Comparison of ENCODE assay signal across 8 cellular contexts in genomic region chr3:49339593-49339946, GRCh38. TPM values are rescaled to one million over a fixed set of nuclear protein-coding genes. Genes with fewer than 3 reads are reported as not detected.
DNase-seq lines count a peak whose midpoint lies in the region; ATAC-seq, FAIRE-seq and TF ChIP-seq lines count a peak whose summit lies in the region.

No MANE protein-coding gene starts in this region.

- H3K9me3 ChIP-seq in endothelial cell of umbilical vein (replicated peaks; ENCODE audit: control insufficient read depth, insufficient read depth, low read length), result no peaks in the 10 kb centered on the region
- H3K9me3 ChIP-seq in naive thymus-derived CD4-positive, alpha-beta T cell (ENCODE audit: control insufficient read depth in 2 of 3, low read length in 3 of 3), result no peaks in the 10 kb centered on the region

- no peak for TF ChIP-seq POLR2A in endothelial cell of umbilical vein (IDR thresholded peaks at IDR 0.05; ENCODE audit: low read depth, low read length)

- H3K36me3 ChIP-seq in endothelial cell of umbilical vein (ENCODE audit: control insufficient read depth in 2 of 2, extremely low read depth in 1 of 2, insufficient read depth in 2 of 2, low read length in 2 of 2), result peaks cover 3 to 5% of the 10 kb centered on the region in 2 experiments
- H3K36me3 ChIP-seq in naive thymus-derived CD4-positive, alpha-beta T cell (ENCODE audit: control insufficient read depth in 2 of 3, insufficient read depth in 3 of 3, low read length in 3 of 3), result peaks cover 0 to 19% (median 11%) of the 10 kb centered on the region in 3 experiments

- H3K4me1 ChIP-seq in endothelial cell of umbilical vein (ENCODE audit: control insufficient read depth, extremely low read depth, insufficient read depth, low read length), result peaks cover 22% of the 10 kb centered on the region
- H3K4me1 ChIP-seq in naive thymus-derived CD4-positive, alpha-beta T cell (ENCODE audit: control insufficient read depth in 2 of 2, insufficient read depth in 2 of 2, low read length in 2 of 2), result peaks cover 23 to 27% of the 10 kb centered on the region in 2 donors

- peak overlapping the region; percentile 71 for H2AFZ ChIP-seq in endothelial cell of umbilical vein (ENCODE audit: low read depth, low read length)

- H3K4me1 Mint-ChIP-seq in naive thymus-derived CD4-positive, alpha-beta T cell, result peaks cover 33 to 61% (median 48%) of the 10 kb centered on the region in 7 donors

- H3K36me3 Mint-ChIP-seq in naive thymus-derived CD4-positive, alpha-beta T cell, result peaks cover 3 to 14% (median 8%) of the 10 kb centered on the region in 5 donors

- peak; percentile 17 for ATAC-seq in GM18498 (IDR thresholded peaks at IDR 0.05; ENCODE audit: unreplicated experiment)
- ATAC-seq in HG03066 (IDR thresholded peaks at IDR 0.05; ENCODE audit: low read depth, unreplicated experiment), result peak; percentile 3
- no peak for ATAC-seq in naive thymus-derived CD4-positive, alpha-beta T cell
- ATAC-seq in HG03280 (IDR thresholded peaks at IDR 0.05; ENCODE audit: unreplicated experiment), result no peak

- FAIRE-seq in endothelial cell of umbilical vein (lab: Jason Lieb, UNC), result no peak

- no peaks in the 10 kb centered on the region for H3K27me3 ChIP-seq in endothelial cell of umbilical vein (ENCODE audit: control insufficient read depth in 2 of 2, insufficient read depth in 2 of 2, low read length in 2 of 2)
- H3K27me3 ChIP-seq in naive thymus-derived CD4-positive, alpha-beta T cell (ENCODE audit: control insufficient read depth in 2 of 2, insufficient read depth in 2 of 2, low read length in 2 of 2), result no peaks in the 10 kb centered on the region

- DNase-seq in activated CD4-positive, alpha-beta T cell treated with anti-CD3 and anti-CD28 coated beads for 48 hours, result peak; percentile 47
- DNase-seq in endothelial cell of umbilical vein (ENCODE audit: low read depth, low spot score) (no peak), CD1c-positive myeloid dendritic cell (ENCODE audit: extremely low spot score) (no peak), NCI-H2081 treated with DMSO at 0.1 percent for 48 hours (lab: John Stamatoyannopoulos, UW) (no peak)
- peak in 2 of 9 donors; percentile 27 to 55 for DNase-seq in naive thymus-derived CD4-positive, alpha-beta T cell

- no TSS peak for BruUV-seq in endothelial cell of umbilical vein (replicated peaks; lab: Mats Ljungman, UMichigan)

- no peaks in the 10 kb centered on the region for H3K9me1 ChIP-seq in endothelial cell of umbilical vein (replicated peaks; ENCODE audit: control insufficient read depth, extremely low read depth, insufficient read depth, low read length)

- CTCF ChIA-PET in endothelial cell of umbilical vein (lab: Charles Lee), result interaction anchor here (0.9 to 4.2 kb wide), 26 partner anchors 10 to 232 kb away, joined by 3 to 118 read pairs (median 6); partner anchors contain the start of genes GPX1, KLHDC8B, NICN1 and RHOA
- CTCF ChIA-PET in naive thymus-derived CD4-positive, alpha-beta T cell (lab: Charles Lee), result interaction anchor here (0.6 to 2.3 kb wide), 16 partner anchors 12 to 792 kb away, joined by 3 to 45 read pairs (median 4); partner anchors contain the start of genes GPX1, NICN1, RHOA and TCTA

- no peak for TF ChIP-seq CTCF in endothelial cell of umbilical vein (IDR thresholded peaks at IDR 0.05; ENCODE audit: extremely low read depth in 1 of 2, insufficient read depth in 1 of 2, low read depth in 1 of 2, low read length in 2 of 2)

- H3K27me3 Mint-ChIP-seq in naive thymus-derived CD4-positive, alpha-beta T cell, result no peaks in the 10 kb centered on the region

- peak overlapping the region; percentile 65 to 75 (median 75) for H3K4me3 ChIP-seq in endothelial cell of umbilical vein (replicated peaks in 1 of 3; ENCODE audit: insufficient read depth in 1 of 3, low read depth in 1 of 3, low read length in 3 of 3)
- H3K4me3 ChIP-seq in naive thymus-derived CD4-positive, alpha-beta T cell (ENCODE audit: low read length), result peak overlapping the region; percentile 89

- peak overlapping the region; percentile 80 for H3K27ac ChIP-seq in endothelial cell of umbilical vein (ENCODE audit: insufficient read depth, low read depth, low read length)
- H3K27ac ChIP-seq in naive thymus-derived CD4-positive, alpha-beta T cell (ENCODE audit: low read depth, low read length), result peak overlapping the region; percentile 95

- POLR2A ChIA-PET in endothelial cell of umbilical vein (lab: Charles Lee), result interaction anchor here (0.9 to 2.8 kb wide), 3 partner anchors 19 to 110 kb away, joined by 3 to 39 read pairs (median 14); partner anchors contain the start of genes GPX1, RHOA and TCTA
- POLR2A ChIA-PET in naive thymus-derived CD4-positive, alpha-beta T cell (lab: Charles Lee), result interaction anchor here (0.5 to 4.6 kb wide), 42 partner anchors 8 to 959 kb away, joined by 3 to 80 read pairs (median 4); partner anchors contain the start of genes CCDC71, DAG1, GPX1 and HYAL3

- peak overlapping the region; percentile 73 for H3K9ac ChIP-seq in endothelial cell of umbilical vein (replicated peaks; ENCODE audit: extremely low read depth, insufficient read depth, low read length)

- H3K4me2 ChIP-seq in endothelial cell of umbilical vein (ENCODE audit: insufficient read depth, low read length), result peak overlapping the region; percentile 96

- peaks cover 50% of the 10 kb centered on the region for H3K79me2 ChIP-seq in endothelial cell of umbilical vein (ENCODE audit: control insufficient read depth, insufficient read depth, low read length)

- intact Hi-C loops in endothelial cell of umbilical vein (cut with micrococcal nuclease), result no loop called here
- intact Hi-C loops in naive thymus-derived CD4-positive, alpha-beta T cell (cut with micrococcal nuclease), result no loop called here

- no peaks in the 10 kb centered on the region for H4K20me1 ChIP-seq in endothelial cell of umbilical vein (replicated peaks; ENCODE audit: control insufficient read depth, extremely low read depth, insufficient read depth, low read length)

- H3K9me3 Mint-ChIP-seq in naive thymus-derived CD4-positive, alpha-beta T cell, result peaks cover 0 to 1% (median 0%) of the 10 kb centered on the region in 11 donors

- peak overlapping the region; percentile 81 to 96 (median 86) for H3K4me3 Mint-ChIP-seq in naive thymus-derived CD4-positive, alpha-beta T cell

- peak overlapping the region; percentile 95 to 99 (median 98) for H3K27ac Mint-ChIP-seq in naive thymus-derived CD4-positive, alpha-beta T cell

- dilution Hi-C loops in endothelial cell of umbilical vein (cut with MboI; ENCODE audit: extremely low pct_ligation_motif_present, low sequenced_read_pairs), result no loop called here

TF ChIP-seq in endothelial cell of umbilical vein, 7 proteins besides CTCF, POLR2A, EP300 and RAD21:
- no peak for TF ChIP-seq MAX (IDR thresholded peaks at IDR 0.05; ENCODE audit: insufficient read depth, insufficient read length)
- no peak for TF ChIP-seq FOS (IDR thresholded peaks at IDR 0.05; ENCODE audit: borderline replicate concordance, insufficient read depth, low read length)
- no peak for TF ChIP-seq MYC (IDR thresholded peaks at IDR 0.05; ENCODE audit: low read depth, low read length)
- no peak for TF ChIP-seq POLR2AphosphoS5 (IDR thresholded peaks at IDR 0.05; ENCODE audit: insufficient read depth, low read depth, low read length)
- no peak for TF ChIP-seq EZH2 (IDR thresholded peaks at IDR 0.05; ENCODE audit: borderline replicate concordance, low read depth, low read length, severe bottlenecking)
- TF ChIP-seq GATA2 (IDR thresholded peaks at IDR 0.05; ENCODE audit: insufficient read depth, insufficient read length, low read depth, low read length), result no peak
- TF ChIP-seq JUN (IDR thresholded peaks at IDR 0.05; ENCODE audit: borderline replicate concordance, insufficient read depth, insufficient read length, low read depth), result no peak

RNA-seq across cellular contexts. Expression of gene USP4, which starts 0.3 kb away (rescaled TPM):
- 61.3 and 63.0 TPM in 2 replicates for total RNA-seq in endothelial cell of umbilical vein
- 33.9 and 39.1 TPM in 2 replicates for polyA plus RNA-seq in endothelial cell of umbilical vein
- 35.8 and 36.2 TPM in 2 replicates for polyA plus RNA-seq in endothelial cell of umbilical vein (2011; cell fraction: cytosol; rRNA removed)
- 83.0 and 89.3 TPM in 2 replicates for polyA plus RNA-seq in endothelial cell of umbilical vein (2011; cell fraction: nucleus; rRNA removed)
- polyA plus RNA-seq in endothelial cell of umbilical vein (2012), result 43.2 and 49.3 TPM in 2 replicates
- polyA minus RNA-seq in endothelial cell of umbilical vein, result 101 and 123 TPM in 2 replicates
- polyA minus RNA-seq in endothelial cell of umbilical vein (2011; cell fraction: cytosol; rRNA and poly(A)+ RNA removed), result 15.2 TPM
- polyA minus RNA-seq in endothelial cell of umbilical vein (2011; cell fraction: nucleus; rRNA and poly(A)+ RNA removed), result 56.9 and 75.2 TPM in 2 replicates
- total RNA-seq in naive thymus-derived CD4-positive, alpha-beta T cell, result 100 to 1,000 TPM in 4 of 5 experiments, 10 to 100 TPM in 1; 98.3 to 135 (median 109) TPM
- polyA plus RNA-seq in naive thymus-derived CD4-positive, alpha-beta T cell, result 10 to 100 TPM; 54.6 to 82.5 TPM

RNA-seq across cellular contexts. Expression of gene GPX1, which starts 18.6 kb away (rescaled TPM):
- total RNA-seq in endothelial cell of umbilical vein, result 427 and 461 TPM in 2 replicates
- 1,348 and 1,830 TPM in 2 replicates for polyA plus RNA-seq in endothelial cell of umbilical vein
- polyA plus RNA-seq in endothelial cell of umbilical vein (2011; cell fraction: cytosol; rRNA removed), result 698 and 894 TPM in 2 replicates
- 215 and 276 TPM in 2 replicates for polyA plus RNA-seq in endothelial cell of umbilical vein (2011; cell fraction: nucleus; rRNA removed)
- 423 and 506 TPM in 2 replicates for polyA plus RNA-seq in endothelial cell of umbilical vein (2012)
- 213 and 248 TPM in 2 replicates for polyA minus RNA-seq in endothelial cell of umbilical vein
- polyA minus RNA-seq in endothelial cell of umbilical vein (2011; cell fraction: cytosol; rRNA and poly(A)+ RNA removed), result 212 TPM
- polyA minus RNA-seq in endothelial cell of umbilical vein (2011; cell fraction: nucleus; rRNA and poly(A)+ RNA removed), result 57.6 and 113 TPM in 2 replicates
- total RNA-seq in naive thymus-derived CD4-positive, alpha-beta T cell, result 100 to 1,000 TPM in 2 of 5 experiments, 10 to 100 TPM in 3; 56.9 to 201 (median 86.9) TPM
- 100 to 1,000 TPM; 154 to 157 TPM for polyA plus RNA-seq in naive thymus-derived CD4-positive, alpha-beta T cell

Comparison
In these comparisons a context has a peak if more than half of its experiments do, and no peak if none do; other contexts are left out.
1. ATAC-seq: peak in GM18498 (single experiment) and HG03066 (single experiment); none in naive thymus-derived CD4-positive, alpha-beta T cell (single experiment) and HG03280 (single experiment).